ENCODE assay signal across 8 cellular contexts in the genomic region with DNA sequence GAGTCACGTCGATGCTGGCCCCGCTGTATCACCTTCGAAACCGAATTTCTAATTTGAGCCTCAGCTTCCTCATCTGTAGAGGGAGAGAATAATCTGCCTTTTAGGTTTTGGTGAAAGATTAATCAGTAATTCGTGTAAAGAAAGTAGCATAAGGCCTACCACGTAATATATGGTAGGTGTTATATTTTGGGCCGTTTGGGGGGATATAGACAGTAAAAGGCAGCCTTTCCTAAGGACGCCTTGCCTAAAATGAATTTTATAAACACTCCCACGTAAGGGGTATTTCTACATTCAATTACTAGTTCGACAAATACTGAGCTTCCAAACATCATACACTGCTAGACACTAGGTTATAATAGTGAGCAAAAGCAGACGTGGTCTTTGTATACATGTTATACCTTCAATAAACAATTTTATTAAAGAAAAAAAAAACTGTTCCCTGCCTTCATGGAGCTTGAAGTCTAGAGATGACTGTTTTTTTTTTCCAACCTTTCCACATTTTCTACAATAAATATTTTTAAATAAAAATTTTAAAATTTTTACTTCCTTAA. TPM values are rescaled to one million over a fixed set of nuclear protein-coding genes. Genes with fewer than 3 reads are reported as not detected.
DNase-seq lines count a peak whose midpoint lies in the region; ATAC-seq, FAIRE-seq and TF ChIP-seq lines count a peak whose summit lies in the region.

No MANE protein-coding gene starts in this region.

- ATAC-seq in HG03196 (IDR thresholded peaks at IDR 0.05; ENCODE audit: unreplicated experiment) (no peak), GM18907 (IDR thresholded peaks at IDR 0.05; ENCODE audit: unreplicated experiment) (no peak)

- peaks cover 34% of the 10 kb centered on the region for H3K36me3 Mint-ChIP-seq in T-helper 1 cell treated with Interleukin-12 subunit alpha and Interleukin-12 subunit beta and Interleukin-4 antibody, amounts not matched to agents 30 μg/mL and 1 μg/mL, for 36 hours (ENCODE audit: low read depth)
- peaks cover 41% of the 10 kb centered on the region for H3K36me3 Mint-ChIP-seq in activated T-helper 2 cell treated with anti-CD3 and anti-CD28 coated beads, Interferon-gamma antibody, Interleukin-2, Interleukin-4, amounts not matched to agents 10 μg/mL and 5 μg/mL and 100 μg/mL, durations not matched to agents 14 hours and 24 hours and 36 hours (ENCODE audit: low read depth)

- H3K9me3 Mint-ChIP-seq in T-helper 1 cell treated with Interleukin-12 subunit alpha and Interleukin-12 subunit beta and Interleukin-4 antibody, amounts not matched to agents 30 μg/mL and 1 μg/mL, for 36 hours = no peaks in the 10 kb centered on the region
- H3K9me3 Mint-ChIP-seq in activated T-helper 2 cell treated with anti-CD3 and anti-CD28 coated beads, Interferon-gamma antibody, Interleukin-2, Interleukin-4, amounts not matched to agents 10 μg/mL and 5 μg/mL and 100 μg/mL, durations not matched to agents 14 hours and 24 hours and 36 hours = no peaks in the 10 kb centered on the region

- TF ChIP-seq POLR2A in H54 (IDR thresholded peaks at IDR 0.05; ENCODE audit: low read depth, low read length) = no peak

- peak overlapping the region; percentile 98 for H3K27ac Mint-ChIP-seq in T-helper 1 cell treated with Interleukin-12 subunit alpha and Interleukin-12 subunit beta and Interleukin-4 antibody, amounts not matched to agents 30 μg/mL and 1 μg/mL, for 36 hours
- H3K27ac Mint-ChIP-seq in activated T-helper 2 cell treated with anti-CD3 and anti-CD28 coated beads, Interferon-gamma antibody, Interleukin-2, Interleukin-4, amounts not matched to agents 10 μg/mL and 5 μg/mL and 100 μg/mL, durations not matched to agents 14 hours and 24 hours and 36 hours = peak overlapping the region; percentile 99

- FAIRE-seq in H54 (lab: Jason Lieb, UNC) = no peak

- peaks cover 32% of the 10 kb centered on the region for H3K4me1 Mint-ChIP-seq in T-helper 1 cell treated with Interleukin-12 subunit alpha and Interleukin-12 subunit beta and Interleukin-4 antibody, amounts not matched to agents 30 μg/mL and 1 μg/mL, for 36 hours (ENCODE audit: low read depth)
- H3K4me1 Mint-ChIP-seq in activated T-helper 2 cell treated with anti-CD3 and anti-CD28 coated beads, Interferon-gamma antibody, Interleukin-2, Interleukin-4, amounts not matched to agents 10 μg/mL and 5 μg/mL and 100 μg/mL, durations not matched to agents 14 hours and 24 hours and 36 hours (ENCODE audit: low read depth) = peaks cover 33% of the 10 kb centered on the region

- peak overlapping the region; percentile 96 for H3K4me3 Mint-ChIP-seq in T-helper 1 cell treated with Interleukin-12 subunit alpha and Interleukin-12 subunit beta and Interleukin-4 antibody, amounts not matched to agents 30 μg/mL and 1 μg/mL, for 36 hours
- H3K4me3 Mint-ChIP-seq in activated T-helper 2 cell treated with anti-CD3 and anti-CD28 coated beads, Interferon-gamma antibody, Interleukin-2, Interleukin-4, amounts not matched to agents 10 μg/mL and 5 μg/mL and 100 μg/mL, durations not matched to agents 14 hours and 24 hours and 36 hours (ENCODE audit: low read depth) = peak overlapping the region; percentile 97

- DNase-seq in T-helper 1 cell = no peak
- DNase-seq in activated T-helper 2 cell treated with anti-CD3 and anti-CD28 coated beads, Interferon-gamma antibody, Interleukin-2, Interleukin-4, amounts not matched to agents 10 μg/mL and 5 μg/mL and 100 μg/mL, durations not matched to agents 14 hours and 24 hours and 36 hours (ENCODE audit: low spot score) = no peak
- peak; percentile 16 for DNase-seq in inferior parietal cortex (ENCODE audit: extremely low spot score)
- DNase-seq in superior temporal gyrus (ENCODE audit: extremely low spot score) = peak; percentile 17
- no peak for DNase-seq in H54 (ENCODE audit: insufficient read length, low spot score)

- intact Hi-C loops in activated T-helper 2 cell treated with anti-CD3 and anti-CD28 coated beads, Interferon-gamma antibody, Interleukin-2, Interleukin-4, amounts not matched to agents 10 μg/mL and 5 μg/mL and 100 μg/mL, durations not matched to agents 14 hours and 24 hours and 36 hours (cut with micrococcal nuclease) = loop anchor here (2.0 to 5.0 kb wide), 4 partner anchors 24 to 546 kb away; partner anchors contain the start of genes RPUSD3 and SETD5

- H3K27me3 Mint-ChIP-seq in T-helper 1 cell treated with Interleukin-12 subunit alpha and Interleukin-12 subunit beta and Interleukin-4 antibody, amounts not matched to agents 30 μg/mL and 1 μg/mL, for 36 hours (ENCODE audit: low read depth) = no peaks in the 10 kb centered on the region
- H3K27me3 Mint-ChIP-seq in activated T-helper 2 cell treated with anti-CD3 and anti-CD28 coated beads, Interferon-gamma antibody, Interleukin-2, Interleukin-4, amounts not matched to agents 10 μg/mL and 5 μg/mL and 100 μg/mL, durations not matched to agents 14 hours and 24 hours and 36 hours (ENCODE audit: low read depth) = no peaks in the 10 kb centered on the region

RNA-seq across cellular contexts. Expression of gene JAGN1, which starts 0.7 kb away (rescaled TPM):
- total RNA-seq in activated T-helper 2 cell treated with anti-CD3 and anti-CD28 coated beads, Interferon-gamma antibody, Interleukin-2, Interleukin-4, amounts not matched to agents 10 μg/mL and 5 μg/mL and 100 μg/mL, durations not matched to agents 14 hours and 24 hours and 36 hours = 31.7 and 33.3 TPM in 2 replicates

RNA-seq across cellular contexts. Expression of gene CIDEC, which starts 11.1 kb away (rescaled TPM):
- not detected in 2 replicates for total RNA-seq in activated T-helper 2 cell treated with anti-CD3 and anti-CD28 coated beads, Interferon-gamma antibody, Interleukin-2, Interleukin-4, amounts not matched to agents 10 μg/mL and 5 μg/mL and 100 μg/mL, durations not matched to agents 14 hours and 24 hours and 36 hours

RNA-seq across cellular contexts. Expression of gene IL17RE, which starts 11.5 kb away (rescaled TPM):
- total RNA-seq in activated T-helper 2 cell treated with anti-CD3 and anti-CD28 coated beads, Interferon-gamma antibody, Interleukin-2, Interleukin-4, amounts not matched to agents 10 μg/mL and 5 μg/mL and 100 μg/mL, durations not matched to agents 14 hours and 24 hours and 36 hours = 0.78 and 1.0 TPM in 2 replicates

RNA-seq across cellular contexts. Expression of gene IL17RC, which starts 25.8 kb away (rescaled TPM):
- 0.27 and 0.48 TPM in 2 replicates for total RNA-seq in activated T-helper 2 cell treated with anti-CD3 and anti-CD28 coated beads, Interferon-gamma antibody, Interleukin-2, Interleukin-4, amounts not matched to agents 10 μg/mL and 5 μg/mL and 100 μg/mL, durations not matched to agents 14 hours and 24 hours and 36 hours

RNA-seq across cellular contexts. Expression of gene CRELD1, which starts 42.5 kb away (rescaled TPM):
- 22.9 and 24.0 TPM in 2 replicates for total RNA-seq in activated T-helper 2 cell treated with anti-CD3 and anti-CD28 coated beads, Interferon-gamma antibody, Interleukin-2, Interleukin-4, amounts not matched to agents 10 μg/mL and 5 μg/mL and 100 μg/mL, durations not matched to agents 14 hours and 24 hours and 36 hours

Comparison
In these comparisons a context has a peak if more than half of its experiments do, and no peak if none do; other contexts are left out.
1. DNase-seq: peak in inferior parietal cortex (single experiment) and superior temporal gyrus (single experiment); none in T-helper 1 cell (0 of 5), activated T-helper 2 cell treated with anti-CD3 and anti-CD28 coated beads, Interferon-gamma antibody, Interleukin-2, Interleukin-4, amounts not matched to agents 10 μg/mL and 5 μg/mL and 100 μg/mL, durations not matched to agents 14 hours and 24 hours and 36 hours (single experiment) and H54 (single experiment).